ENCODE assay signal across 1 cellular context in the genomic region with DNA sequence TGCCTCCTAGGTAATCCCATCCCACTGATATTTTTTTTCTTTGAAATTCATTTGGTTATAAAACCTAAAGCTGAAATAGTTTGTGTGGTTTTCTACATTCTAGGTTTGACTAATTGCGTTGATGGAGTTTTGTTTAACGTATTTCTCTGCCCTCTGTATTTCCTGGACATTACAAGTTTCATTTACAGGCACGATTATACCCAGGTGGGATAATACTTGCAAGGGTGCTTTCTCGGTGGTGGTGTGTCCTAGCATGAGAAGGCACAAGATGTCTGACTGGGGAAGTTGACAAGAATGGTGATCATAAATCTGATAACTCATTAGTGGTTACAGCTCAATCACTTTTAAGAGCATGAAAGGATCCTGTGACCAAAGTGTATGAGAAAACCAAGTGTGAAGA.
TF ChIP-seq lines count a peak whose summit lies in the region.

No MANE protein-coding gene starts in this region.

TF ChIP-seq in SK-N-SH, 30 proteins besides CTCF, POLR2A, EP300 and RAD21 (continued from another document):
- TF ChIP-seq, protein P1, sequence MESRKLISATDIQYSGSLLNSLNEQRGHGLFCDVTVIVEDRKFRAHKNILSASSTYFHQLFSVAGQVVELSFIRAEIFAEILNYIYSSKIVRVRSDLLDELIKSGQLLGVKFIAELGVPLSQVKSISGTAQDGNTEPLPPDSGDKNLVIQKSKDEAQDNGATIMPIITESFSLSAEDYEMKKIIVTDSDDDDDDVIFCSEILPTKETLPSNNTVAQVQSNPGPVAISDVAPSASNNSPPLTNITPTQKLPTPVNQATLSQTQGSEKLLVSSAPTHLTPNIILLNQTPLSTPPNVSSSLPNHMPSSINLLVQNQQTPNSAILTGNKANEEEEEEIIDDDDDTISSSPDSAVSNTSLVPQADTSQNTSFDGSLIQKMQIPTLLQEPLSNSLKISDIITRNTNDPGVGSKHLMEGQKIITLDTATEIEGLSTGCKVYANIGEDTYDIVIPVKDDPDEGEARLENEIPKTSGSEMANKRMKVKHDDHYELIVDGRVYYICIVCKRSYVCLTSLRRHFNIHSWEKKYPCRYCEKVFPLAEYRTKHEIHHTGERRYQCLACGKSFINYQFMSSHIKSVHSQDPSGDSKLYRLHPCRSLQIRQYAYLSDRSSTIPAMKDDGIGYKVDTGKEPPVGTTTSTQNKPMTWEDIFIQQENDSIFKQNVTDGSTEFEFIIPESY (IDR thresholded peaks at IDR 0.05; ENCODE audit: borderline replicate concordance, low read depth), result no peak
- TF ChIP-seq, protein P2, sequence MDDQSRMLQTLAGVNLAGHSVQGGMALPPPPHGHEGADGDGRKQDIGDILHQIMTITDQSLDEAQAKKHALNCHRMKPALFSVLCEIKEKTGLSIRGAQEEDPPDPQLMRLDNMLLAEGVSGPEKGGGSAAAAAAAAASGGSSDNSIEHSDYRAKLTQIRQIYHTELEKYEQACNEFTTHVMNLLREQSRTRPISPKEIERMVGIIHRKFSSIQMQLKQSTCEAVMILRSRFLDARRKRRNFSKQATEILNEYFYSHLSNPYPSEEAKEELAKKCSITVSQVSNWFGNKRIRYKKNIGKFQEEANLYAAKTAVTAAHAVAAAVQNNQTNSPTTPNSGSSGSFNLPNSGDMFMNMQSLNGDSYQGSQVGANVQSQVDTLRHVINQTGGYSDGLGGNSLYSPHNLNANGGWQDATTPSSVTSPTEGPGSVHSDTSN (IDR thresholded peaks at IDR 0.05), result no peak
- TF ChIP-seq RXRA (IDR thresholded peaks at IDR 0.05; ENCODE audit: borderline replicate concordance, low read depth), result no peak
